14 cellular contexts compared by ENCODE assay signal in genomic region chr20:34421766-34422466, GRCh38.
"Had no signal": no experiment of that assay in that cellular context is flagged by ENCODE, and none has a peak within 500 bp of the region (broad histone marks: within the 10 kb centered on the region; RNA-seq: fewer than 3 reads in every experiment).

No MANE protein-coding gene starts in this region.

- ATAC-seq: gastroesophageal sphincter, lower lobe of right lung, upper lobe of right lung had no signal

- H2AFZ ChIP-seq: hepatocyte had no signal

- H3K27me3 ChIP-seq: esophagus muscularis mucosa, gastroesophageal sphincter, hepatocyte, tibial artery, upper lobe of right lung had no signal

- DNase-seq: effector memory CD4-positive, alpha-beta T cell; glutamatergic neuron; lower lobe of right lung; mesenchymal stem cell; midbrain; posterior cingulate gyrus; stimulated activated CD4-positive, alpha-beta T cell treated with anti-CD3 and anti-CD28 coated beads, Interleukin-2, amount 100 ng/mL, for 48 hours; tibial artery; upper lobe of right lung had no signal

- H3K4me2 ChIP-seq: hepatocyte, smooth muscle cell had no signal

- H3K4me1 ChIP-seq: lower lobe of right lung, upper lobe of right lung had no signal

- H3K27ac ChIP-seq: epithelial cell of prostate, esophagus muscularis mucosa, gastroesophageal sphincter, hepatocyte, lower lobe of right lung, tibial artery, upper lobe of right lung had no signal

- H3K9me3 ChIP-seq: esophagus muscularis mucosa, gastroesophageal sphincter, lower lobe of right lung, tibial artery, upper lobe of right lung had no signal

- H3K4me3 ChIP-seq: esophagus muscularis mucosa, gastroesophageal sphincter, hepatocyte, lower lobe of right lung, smooth muscle cell, tibial artery, upper lobe of right lung had no signal
